In genomic region chr11:1763336-1763795, GRCh38 we compare ENCODE assay signal across 8 cellular contexts.
DNase-seq lines count a peak whose midpoint lies in the region.

No MANE protein-coding gene starts in this region.

- peak; percentile 44 for DNase-seq in activated naive CD4-positive, alpha-beta T cell treated with anti-CD3 and anti-CD28 coated beads, Interleukin-2, amount 10 ng/mL, durations not matched to agents 7 days and 5 days
- DNase-seq in activated naive CD4-positive, alpha-beta T cell treated with anti-CD3 and anti-CD28 coated beads, Interleukin-2, amount 50 U/mL, for 16 hours: no peak
- no peak for DNase-seq in caudate nucleus (lab: John Stamatoyannopoulos, UW)
- no peak for DNase-seq in NCI-H1694 (lab: John Stamatoyannopoulos, UW)
- no peak for DNase-seq in dedifferentiated amniotic fluid mesenchymal stem cell (ENCODE audit: extremely low spot score)
- no peak for DNase-seq in stimulated activated CD4-positive, alpha-beta T cell treated with anti-CD3 and anti-CD28 coated beads, Interleukin-1b, Interleukin-23, amount 100 ng/mL, for 48 hours

- no peaks in the 10 kb centered on the region for H3K9me3 ChIP-seq in HUES48 (ENCODE audit: control insufficient read depth, insufficient read depth, low read length)
- H3K9me3 ChIP-seq in muscle layer of colon (ENCODE audit: low read length): no peaks in the 10 kb centered on the region

- H3K27ac Mint-ChIP-seq in activated naive CD4-positive, alpha-beta T cell treated with anti-CD3 and anti-CD28 coated beads, Interleukin-2, amount 10 ng/mL, durations not matched to agents 7 days and 5 days: peak overlapping the region; percentile 42

- H3K36me3 ChIP-seq in HUES48 (ENCODE audit: control insufficient read depth, insufficient read depth, low read length) (peaks cover 29% of the 10 kb centered on the region), muscle layer of colon (ENCODE audit: insufficient read depth, low read length) (peaks cover 5% of the 10 kb centered on the region)

- H3K4me1 ChIP-seq in HUES48 (ENCODE audit: control insufficient read depth, insufficient read depth, low read length) (peaks cover 8% of the 10 kb centered on the region; the same call in 1 of the 2 replicates), muscle layer of colon (ENCODE audit: insufficient read depth, low read length) (peaks cover 33% of the 10 kb centered on the region)

- H3K9ac ChIP-seq in HUES48 (ENCODE audit: low read depth, low read length) (peak overlapping the region; percentile 70), muscle layer of colon (ENCODE audit: low read length) (peak overlapping the region; percentile 80)

- H3K36me3 Mint-ChIP-seq in activated naive CD4-positive, alpha-beta T cell treated with anti-CD3 and anti-CD28 coated beads, Interleukin-2, amount 10 ng/mL, durations not matched to agents 7 days and 5 days: peaks cover 14% of the 10 kb centered on the region

- CTCF ChIA-PET in activated naive CD4-positive, alpha-beta T cell treated with anti-CD3 and anti-CD28 coated beads, Interleukin-2, amount 10 ng/mL, durations not matched to agents 7 days and 5 days (lab: Charles Lee): interaction anchor here (1.5 kb wide), 1 partner anchor 9 kb away, joined by 6 read pairs; no protein-coding TSS in a partner anchor

- peaks cover 38% of the 10 kb centered on the region for H3K4me1 Mint-ChIP-seq in activated naive CD4-positive, alpha-beta T cell treated with anti-CD3 and anti-CD28 coated beads, Interleukin-2, amount 10 ng/mL, durations not matched to agents 7 days and 5 days

- peak overlapping the region; percentile 28 for H3K27ac ChIP-seq in HUES48 (ENCODE audit: low read depth, low read length)
- peak overlapping the region; percentile 96 for H3K27ac ChIP-seq in caudate nucleus (ENCODE audit: low read depth, low read length)
- H3K27ac ChIP-seq in muscle layer of colon (ENCODE audit: low read depth, low read length): peak overlapping the region; percentile 80

- H3K4me3 Mint-ChIP-seq in activated naive CD4-positive, alpha-beta T cell treated with anti-CD3 and anti-CD28 coated beads, Interleukin-2, amount 10 ng/mL, durations not matched to agents 7 days and 5 days: peak overlapping the region; percentile 70

- H3K4me3 ChIP-seq in HUES48 (ENCODE audit: low read depth, low read length): peak overlapping the region; percentile 79
- peak overlapping the region; percentile 81 to 96 for H3K4me3 ChIP-seq in muscle layer of colon (ENCODE audit: low read depth in 1 of 2, low read length in 2 of 2)

- H3K9me3 Mint-ChIP-seq in activated naive CD4-positive, alpha-beta T cell treated with anti-CD3 and anti-CD28 coated beads, Interleukin-2, amount 10 ng/mL, durations not matched to agents 7 days and 5 days: no peaks in the 10 kb centered on the region

- H3K27me3 ChIP-seq in HUES48 (ENCODE audit: control insufficient read depth, insufficient read depth, low read length) (no peaks in the 10 kb centered on the region), muscle layer of colon (ENCODE audit: control insufficient read depth in 1 of 2, insufficient read depth in 2 of 2, low read length in 2 of 2) (no peaks in the 10 kb centered on the region)

- H3K27me3 Mint-ChIP-seq in activated naive CD4-positive, alpha-beta T cell treated with anti-CD3 and anti-CD28 coated beads, Interleukin-2, amount 10 ng/mL, durations not matched to agents 7 days and 5 days: no peaks in the 10 kb centered on the region

Comparison
In these comparisons a context has a peak if more than half of its experiments do, and no peak if none do; other contexts are left out.
1. H3K27ac ChIP-seq: peak in every context shown above with its lines; median percentile 96 in caudate nucleus; 80 in muscle layer of colon; 28 in HUES48.